In the genomic region with DNA sequence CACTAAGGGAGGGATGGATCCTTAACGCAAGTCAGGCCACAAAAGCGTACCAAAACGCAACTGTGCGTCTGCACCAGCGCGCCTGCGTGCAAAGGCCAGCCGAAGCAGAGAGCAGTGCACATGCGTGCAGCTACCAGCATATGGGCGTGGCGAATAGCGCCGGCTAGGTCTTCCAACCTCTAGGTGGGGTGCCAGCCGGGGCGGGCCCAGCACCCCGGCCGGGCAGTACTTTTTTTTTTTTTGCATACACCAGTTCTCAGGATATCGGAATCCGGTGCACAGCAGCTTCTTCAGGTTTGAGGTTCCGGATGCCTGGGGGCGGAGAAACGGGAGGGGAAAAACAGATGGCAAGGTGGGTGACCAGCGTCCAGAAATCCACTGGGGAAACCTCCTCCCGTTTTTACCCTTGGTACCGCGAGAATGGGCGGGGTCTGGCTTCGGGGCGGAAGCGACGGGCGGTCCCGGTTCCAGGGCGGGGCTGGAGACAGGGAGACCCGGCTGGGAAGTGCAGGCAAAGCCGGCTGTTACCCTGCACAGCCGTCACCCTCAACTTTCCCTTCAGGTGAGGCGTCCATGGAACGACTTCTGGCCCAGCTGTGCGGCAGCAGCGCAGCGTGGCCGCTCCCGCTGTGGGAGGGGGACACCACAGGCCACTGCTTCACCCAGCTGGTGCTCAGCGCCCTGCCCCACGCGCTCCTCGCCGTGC, we compare ENCODE assay signal across 1 cellular context.
TF ChIP-seq lines count a peak whose summit lies in the region.

A gene with protein sequence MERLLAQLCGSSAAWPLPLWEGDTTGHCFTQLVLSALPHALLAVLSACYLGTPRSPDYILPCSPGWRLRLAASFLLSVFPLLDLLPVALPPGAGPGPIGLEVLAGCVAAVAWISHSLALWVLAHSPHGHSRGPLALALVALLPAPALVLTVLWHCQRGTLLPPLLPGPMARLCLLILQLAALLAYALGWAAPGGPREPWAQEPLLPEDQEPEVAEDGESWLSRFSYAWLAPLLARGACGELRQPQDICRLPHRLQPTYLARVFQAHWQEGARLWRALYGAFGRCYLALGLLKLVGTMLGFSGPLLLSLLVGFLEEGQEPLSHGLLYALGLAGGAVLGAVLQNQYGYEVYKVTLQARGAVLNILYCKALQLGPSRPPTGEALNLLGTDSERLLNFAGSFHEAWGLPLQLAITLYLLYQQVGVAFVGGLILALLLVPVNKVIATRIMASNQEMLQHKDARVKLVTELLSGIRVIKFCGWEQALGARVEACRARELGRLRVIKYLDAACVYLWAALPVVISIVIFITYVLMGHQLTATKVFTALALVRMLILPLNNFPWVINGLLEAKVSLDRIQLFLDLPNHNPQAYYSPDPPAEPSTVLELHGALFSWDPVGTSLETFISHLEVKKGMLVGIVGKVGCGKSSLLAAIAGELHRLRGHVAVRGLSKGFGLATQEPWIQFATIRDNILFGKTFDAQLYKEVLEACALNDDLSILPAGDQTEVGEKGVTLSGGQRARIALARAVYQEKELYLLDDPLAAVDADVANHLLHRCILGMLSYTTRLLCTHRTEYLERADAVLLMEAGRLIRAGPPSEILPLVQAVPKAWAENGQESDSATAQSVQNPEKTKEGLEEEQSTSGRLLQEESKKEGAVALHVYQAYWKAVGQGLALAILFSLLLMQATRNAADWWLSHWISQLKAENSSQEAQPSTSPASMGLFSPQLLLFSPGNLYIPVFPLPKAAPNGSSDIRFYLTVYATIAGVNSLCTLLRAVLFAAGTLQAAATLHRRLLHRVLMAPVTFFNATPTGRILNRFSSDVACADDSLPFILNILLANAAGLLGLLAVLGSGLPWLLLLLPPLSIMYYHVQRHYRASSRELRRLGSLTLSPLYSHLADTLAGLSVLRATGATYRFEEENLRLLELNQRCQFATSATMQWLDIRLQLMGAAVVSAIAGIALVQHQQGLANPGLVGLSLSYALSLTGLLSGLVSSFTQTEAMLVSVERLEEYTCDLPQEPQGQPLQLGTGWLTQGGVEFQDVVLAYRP (N-terminal part only) (plus strand): TSS at position 136 of the 706 bp plus-strand sequence. CDS start 438 bp downstream, at position 574.

TF ChIP-seq in K562, 482 proteins besides CTCF, POLR2A, EP300 and RAD21 (continued from another document and continues in another):
- TF ChIP-seq, protein P1, sequence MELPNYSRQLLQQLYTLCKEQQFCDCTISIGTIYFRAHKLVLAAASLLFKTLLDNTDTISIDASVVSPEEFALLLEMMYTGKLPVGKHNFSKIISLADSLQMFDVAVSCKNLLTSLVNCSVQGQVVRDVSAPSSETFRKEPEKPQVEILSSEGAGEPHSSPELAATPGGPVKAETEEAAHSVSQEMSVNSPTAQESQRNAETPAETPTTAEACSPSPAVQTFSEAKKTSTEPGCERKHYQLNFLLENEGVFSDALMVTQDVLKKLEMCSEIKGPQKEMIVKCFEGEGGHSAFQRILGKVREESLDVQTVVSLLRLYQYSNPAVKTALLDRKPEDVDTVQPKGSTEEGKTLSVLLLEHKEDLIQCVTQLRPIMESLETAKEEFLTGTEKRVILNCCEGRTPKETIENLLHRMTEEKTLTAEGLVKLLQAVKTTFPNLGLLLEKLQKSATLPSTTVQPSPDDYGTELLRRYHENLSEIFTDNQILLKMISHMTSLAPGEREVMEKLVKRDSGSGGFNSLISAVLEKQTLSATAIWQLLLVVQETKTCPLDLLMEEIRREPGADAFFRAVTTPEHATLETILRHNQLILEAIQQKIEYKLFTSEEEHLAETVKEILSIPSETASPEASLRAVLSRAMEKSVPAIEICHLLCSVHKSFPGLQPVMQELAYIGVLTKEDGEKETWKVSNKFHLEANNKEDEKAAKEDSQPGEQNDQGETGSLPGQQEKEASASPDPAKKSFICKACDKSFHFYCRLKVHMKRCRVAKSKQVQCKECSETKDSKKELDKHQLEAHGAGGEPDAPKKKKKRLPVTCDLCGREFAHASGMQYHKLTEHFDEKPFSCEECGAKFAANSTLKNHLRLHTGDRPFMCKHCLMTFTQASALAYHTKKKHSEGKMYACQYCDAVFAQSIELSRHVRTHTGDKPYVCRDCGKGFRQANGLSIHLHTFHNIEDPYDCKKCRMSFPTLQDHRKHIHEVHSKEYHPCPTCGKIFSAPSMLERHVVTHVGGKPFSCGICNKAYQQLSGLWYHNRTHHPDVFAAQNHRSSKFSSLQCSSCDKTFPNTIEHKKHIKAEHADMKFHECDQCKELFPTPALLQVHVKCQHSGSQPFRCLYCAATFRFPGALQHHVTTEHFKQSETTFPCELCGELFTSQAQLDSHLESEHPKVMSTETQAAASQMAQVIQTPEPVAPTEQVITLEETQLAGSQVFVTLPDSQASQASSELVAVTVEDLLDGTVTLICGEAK (IDR thresholded peaks at IDR 0.05) = peak; percentile 54
- TF ChIP-seq, protein P1 (CRISPR knock-in tag; IDR thresholded peaks at IDR 0.05) = no peak
- no peak for TF ChIP-seq ZFP1 (CRISPR knock-in tag; IDR thresholded peaks at IDR 0.05)
- TF ChIP-seq, protein P2, sequence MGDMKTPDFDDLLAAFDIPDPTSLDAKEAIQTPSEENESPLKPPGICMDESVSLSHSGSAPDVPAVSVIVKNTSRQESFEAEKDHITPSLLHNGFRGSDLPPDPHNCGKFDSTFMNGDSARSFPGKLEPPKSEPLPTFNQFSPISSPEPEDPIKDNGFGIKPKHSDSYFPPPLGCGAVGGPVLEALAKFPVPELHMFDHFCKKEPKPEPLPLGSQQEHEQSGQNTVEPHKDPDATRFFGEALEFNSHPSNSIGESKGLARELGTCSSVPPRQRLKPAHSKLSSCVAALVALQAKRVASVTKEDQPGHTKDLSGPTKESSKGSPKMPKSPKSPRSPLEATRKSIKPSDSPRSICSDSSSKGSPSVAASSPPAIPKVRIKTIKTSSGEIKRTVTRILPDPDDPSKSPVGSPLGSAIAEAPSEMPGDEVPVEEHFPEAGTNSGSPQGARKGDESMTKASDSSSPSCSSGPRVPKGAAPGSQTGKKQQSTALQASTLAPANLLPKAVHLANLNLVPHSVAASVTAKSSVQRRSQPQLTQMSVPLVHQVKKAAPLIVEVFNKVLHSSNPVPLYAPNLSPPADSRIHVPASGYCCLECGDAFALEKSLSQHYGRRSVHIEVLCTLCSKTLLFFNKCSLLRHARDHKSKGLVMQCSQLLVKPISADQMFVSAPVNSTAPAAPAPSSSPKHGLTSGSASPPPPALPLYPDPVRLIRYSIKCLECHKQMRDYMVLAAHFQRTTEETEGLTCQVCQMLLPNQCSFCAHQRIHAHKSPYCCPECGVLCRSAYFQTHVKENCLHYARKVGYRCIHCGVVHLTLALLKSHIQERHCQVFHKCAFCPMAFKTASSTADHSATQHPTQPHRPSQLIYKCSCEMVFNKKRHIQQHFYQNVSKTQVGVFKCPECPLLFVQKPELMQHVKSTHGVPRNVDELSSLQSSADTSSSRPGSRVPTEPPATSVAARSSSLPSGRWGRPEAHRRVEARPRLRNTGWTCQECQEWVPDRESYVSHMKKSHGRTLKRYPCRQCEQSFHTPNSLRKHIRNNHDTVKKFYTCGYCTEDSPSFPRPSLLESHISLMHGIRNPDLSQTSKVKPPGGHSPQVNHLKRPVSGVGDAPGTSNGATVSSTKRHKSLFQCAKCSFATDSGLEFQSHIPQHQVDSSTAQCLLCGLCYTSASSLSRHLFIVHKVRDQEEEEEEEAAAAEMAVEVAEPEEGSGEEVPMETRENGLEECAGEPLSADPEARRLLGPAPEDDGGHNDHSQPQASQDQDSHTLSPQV (IDR thresholded peaks at IDR 0.05) = no peak
- TF ChIP-seq HDAC1 (IDR thresholded peaks at IDR 0.05) = peak in 1 of 2 experiments; percentile 90; a peak in 1 of 4 replicates
- TF ChIP-seq, protein P3, sequence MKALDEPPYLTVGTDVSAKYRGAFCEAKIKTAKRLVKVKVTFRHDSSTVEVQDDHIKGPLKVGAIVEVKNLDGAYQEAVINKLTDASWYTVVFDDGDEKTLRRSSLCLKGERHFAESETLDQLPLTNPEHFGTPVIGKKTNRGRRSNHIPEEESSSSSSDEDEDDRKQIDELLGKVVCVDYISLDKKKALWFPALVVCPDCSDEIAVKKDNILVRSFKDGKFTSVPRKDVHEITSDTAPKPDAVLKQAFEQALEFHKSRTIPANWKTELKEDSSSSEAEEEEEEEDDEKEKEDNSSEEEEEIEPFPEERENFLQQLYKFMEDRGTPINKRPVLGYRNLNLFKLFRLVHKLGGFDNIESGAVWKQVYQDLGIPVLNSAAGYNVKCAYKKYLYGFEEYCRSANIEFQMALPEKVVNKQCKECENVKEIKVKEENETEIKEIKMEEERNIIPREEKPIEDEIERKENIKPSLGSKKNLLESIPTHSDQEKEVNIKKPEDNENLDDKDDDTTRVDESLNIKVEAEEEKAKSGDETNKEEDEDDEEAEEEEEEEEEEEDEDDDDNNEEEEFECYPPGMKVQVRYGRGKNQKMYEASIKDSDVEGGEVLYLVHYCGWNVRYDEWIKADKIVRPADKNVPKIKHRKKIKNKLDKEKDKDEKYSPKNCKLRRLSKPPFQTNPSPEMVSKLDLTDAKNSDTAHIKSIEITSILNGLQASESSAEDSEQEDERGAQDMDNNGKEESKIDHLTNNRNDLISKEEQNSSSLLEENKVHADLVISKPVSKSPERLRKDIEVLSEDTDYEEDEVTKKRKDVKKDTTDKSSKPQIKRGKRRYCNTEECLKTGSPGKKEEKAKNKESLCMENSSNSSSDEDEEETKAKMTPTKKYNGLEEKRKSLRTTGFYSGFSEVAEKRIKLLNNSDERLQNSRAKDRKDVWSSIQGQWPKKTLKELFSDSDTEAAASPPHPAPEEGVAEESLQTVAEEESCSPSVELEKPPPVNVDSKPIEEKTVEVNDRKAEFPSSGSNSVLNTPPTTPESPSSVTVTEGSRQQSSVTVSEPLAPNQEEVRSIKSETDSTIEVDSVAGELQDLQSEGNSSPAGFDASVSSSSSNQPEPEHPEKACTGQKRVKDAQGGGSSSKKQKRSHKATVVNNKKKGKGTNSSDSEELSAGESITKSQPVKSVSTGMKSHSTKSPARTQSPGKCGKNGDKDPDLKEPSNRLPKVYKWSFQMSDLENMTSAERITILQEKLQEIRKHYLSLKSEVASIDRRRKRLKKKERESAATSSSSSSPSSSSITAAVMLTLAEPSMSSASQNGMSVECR (CRISPR knock-in tag; IDR thresholded peaks at IDR 0.05) = peak; percentile 94
- TF ChIP-seq, protein P4, sequence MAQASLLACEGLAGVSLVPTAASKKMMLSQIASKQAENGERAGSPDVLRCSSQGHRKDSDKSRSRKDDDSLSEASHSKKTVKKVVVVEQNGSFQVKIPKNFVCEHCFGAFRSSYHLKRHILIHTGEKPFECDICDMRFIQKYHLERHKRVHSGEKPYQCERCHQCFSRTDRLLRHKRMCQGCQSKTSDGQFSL (CRISPR knock-in tag; IDR thresholded peaks at IDR 0.05) = no peak
- TF ChIP-seq, protein P4 (tag; IDR thresholded peaks at IDR 0.05) = no peak
- no peak for TF ChIP-seq ZNF3 (CRISPR knock-in tag; IDR thresholded peaks at IDR 0.05)
- TF ChIP-seq NR2C2 (CRISPR knock-in tag; IDR thresholded peaks at IDR 0.05) = no peak; the same call in 1 of the 2 replicates
- peak; percentile 49; the same call in 1 of the 2 replicates for TF ChIP-seq NR2C2 (tag; IDR thresholded peaks at IDR 0.05)
- no peak for TF ChIP-seq GTF2F1 (IDR thresholded peaks at IDR 0.05; ENCODE audit: low read depth, low read length)
- TF ChIP-seq ZNF175 (CRISPR knock-in tag; IDR thresholded peaks at IDR 0.05; ENCODE audit: low read depth) = no peak
- no peak for TF ChIP-seq MED1 (CRISPR knock-in tag; IDR thresholded peaks at IDR 0.05; ENCODE audit: borderline replicate concordance)
- no peak for TF ChIP-seq ZBED1 (IDR thresholded peaks at IDR 0.05)
- TF ChIP-seq SRSF3 (IDR thresholded peaks at IDR 0.05; ENCODE audit: insufficient read depth, low read length) = no peak
- no peak for TF ChIP-seq PRPF4 (IDR thresholded peaks at IDR 0.05; ENCODE audit: insufficient read depth, low read depth, low read length, poor library complexity, severe bottlenecking)
- no peak for TF ChIP-seq ZNF785 (CRISPR knock-in tag; IDR thresholded peaks at IDR 0.05)
- TF ChIP-seq, protein P5, sequence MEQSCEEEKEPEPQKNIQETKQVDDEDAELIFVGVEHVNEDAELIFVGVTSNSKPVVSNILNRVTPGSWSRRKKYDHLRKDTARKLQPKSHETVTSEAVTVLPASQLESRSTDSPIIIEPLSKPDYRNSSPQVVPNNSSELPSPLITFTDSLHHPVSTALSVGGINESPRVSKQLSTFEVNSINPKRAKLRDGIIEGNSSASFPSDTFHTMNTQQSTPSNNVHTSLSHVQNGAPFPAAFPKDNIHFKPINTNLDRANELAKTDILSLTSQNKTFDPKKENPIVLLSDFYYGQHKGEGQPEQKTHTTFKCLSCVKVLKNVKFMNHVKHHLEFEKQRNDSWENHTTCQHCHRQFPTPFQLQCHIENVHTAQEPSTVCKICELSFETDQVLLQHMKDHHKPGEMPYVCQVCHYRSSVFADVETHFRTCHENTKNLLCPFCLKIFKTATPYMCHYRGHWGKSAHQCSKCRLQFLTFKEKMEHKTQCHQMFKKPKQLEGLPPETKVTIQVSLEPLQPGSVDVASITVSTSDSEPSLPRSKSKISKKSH (CRISPR knock-in tag; IDR thresholded peaks at IDR 0.05) = no peak
- TF ChIP-seq TAF1 (IDR thresholded peaks at IDR 0.05; ENCODE audit: control insufficient read depth, extremely low read depth, insufficient read depth, low read length, severe bottlenecking) = peak; percentile 66
- no peak; the same call in 1 of the 2 replicates for TF ChIP-seq BMI1 (IDR thresholded peaks at IDR 0.05; ENCODE audit: low read length)
